ENCODE assay signal across 1 cellular context in the genomic region with DNA sequence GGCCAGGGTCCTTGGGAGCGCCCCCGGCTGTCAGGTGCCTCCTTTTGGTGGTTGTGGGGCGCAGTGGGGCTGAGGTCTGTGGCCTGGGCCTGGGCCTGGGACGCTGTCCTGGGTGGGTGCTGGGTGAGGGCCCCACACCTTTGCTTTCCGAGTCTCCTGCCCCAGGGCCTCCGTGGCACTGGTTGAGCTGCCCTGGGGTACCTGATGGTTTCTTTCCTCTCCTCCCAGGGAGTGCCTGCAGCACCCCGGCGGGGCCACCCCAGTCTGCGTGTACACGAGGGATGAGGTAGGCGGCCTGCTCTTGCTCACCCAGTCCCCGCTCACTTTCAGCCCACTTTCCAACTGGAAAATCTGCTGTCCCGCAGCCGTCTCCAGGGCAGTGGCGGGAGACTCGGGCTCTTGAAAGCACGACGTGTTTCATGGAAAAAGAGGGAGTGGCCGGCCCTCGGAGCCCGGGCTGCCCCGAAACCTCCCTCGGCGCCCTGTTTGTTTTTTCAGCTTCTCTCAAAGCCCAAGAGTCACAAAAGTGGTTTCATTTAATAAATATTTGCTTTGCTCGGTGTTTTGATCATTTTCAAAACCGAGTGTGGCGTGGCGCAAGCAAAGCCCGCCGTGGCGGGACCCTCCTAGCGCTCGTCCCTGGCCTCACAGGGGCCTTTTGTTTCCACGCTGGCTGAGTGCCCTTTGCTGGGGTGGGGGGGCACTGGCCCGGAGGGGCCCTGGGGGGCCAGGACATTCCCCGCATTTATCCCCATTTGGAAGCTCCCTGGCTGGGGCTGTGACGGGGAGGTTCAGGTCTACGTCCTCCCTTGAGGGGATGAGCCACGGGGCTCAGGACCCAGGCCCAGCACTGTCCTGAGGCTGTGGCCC.
TF ChIP-seq lines count a peak whose summit lies in the region.

No MANE protein-coding gene starts in this region.

TF ChIP-seq in HepG2, 621 proteins besides CTCF, POLR2A, EP300 and RAD21 (continued from another document and continues in another):
- TF ChIP-seq KIAA2018 (CRISPR knock-in tag; IDR thresholded peaks at IDR 0.05; ENCODE audit: borderline replicate concordance), result no peak
- TF ChIP-seq, protein P1, sequence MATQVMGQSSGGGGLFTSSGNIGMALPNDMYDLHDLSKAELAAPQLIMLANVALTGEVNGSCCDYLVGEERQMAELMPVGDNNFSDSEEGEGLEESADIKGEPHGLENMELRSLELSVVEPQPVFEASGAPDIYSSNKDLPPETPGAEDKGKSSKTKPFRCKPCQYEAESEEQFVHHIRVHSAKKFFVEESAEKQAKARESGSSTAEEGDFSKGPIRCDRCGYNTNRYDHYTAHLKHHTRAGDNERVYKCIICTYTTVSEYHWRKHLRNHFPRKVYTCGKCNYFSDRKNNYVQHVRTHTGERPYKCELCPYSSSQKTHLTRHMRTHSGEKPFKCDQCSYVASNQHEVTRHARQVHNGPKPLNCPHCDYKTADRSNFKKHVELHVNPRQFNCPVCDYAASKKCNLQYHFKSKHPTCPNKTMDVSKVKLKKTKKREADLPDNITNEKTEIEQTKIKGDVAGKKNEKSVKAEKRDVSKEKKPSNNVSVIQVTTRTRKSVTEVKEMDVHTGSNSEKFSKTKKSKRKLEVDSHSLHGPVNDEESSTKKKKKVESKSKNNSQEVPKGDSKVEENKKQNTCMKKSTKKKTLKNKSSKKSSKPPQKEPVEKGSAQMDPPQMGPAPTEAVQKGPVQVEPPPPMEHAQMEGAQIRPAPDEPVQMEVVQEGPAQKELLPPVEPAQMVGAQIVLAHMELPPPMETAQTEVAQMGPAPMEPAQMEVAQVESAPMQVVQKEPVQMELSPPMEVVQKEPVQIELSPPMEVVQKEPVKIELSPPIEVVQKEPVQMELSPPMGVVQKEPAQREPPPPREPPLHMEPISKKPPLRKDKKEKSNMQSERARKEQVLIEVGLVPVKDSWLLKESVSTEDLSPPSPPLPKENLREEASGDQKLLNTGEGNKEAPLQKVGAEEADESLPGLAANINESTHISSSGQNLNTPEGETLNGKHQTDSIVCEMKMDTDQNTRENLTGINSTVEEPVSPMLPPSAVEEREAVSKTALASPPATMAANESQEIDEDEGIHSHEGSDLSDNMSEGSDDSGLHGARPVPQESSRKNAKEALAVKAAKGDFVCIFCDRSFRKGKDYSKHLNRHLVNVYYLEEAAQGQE (IDR thresholded peaks at IDR 0.05; ENCODE audit: borderline replicate concordance in 1 of 2, low read depth in 1 of 2, low read length in 2 of 2), result peak in 1 of 2 experiments; percentile 52; a peak in 2 of 4 replicates
- 0 out of 2 replicates have a peak, but pooled peaks have one; percentile 31 for TF ChIP-seq PPARG (CRISPR knock-in tag; conservative IDR thresholded peaks at IDR 0.05)
- TF ChIP-seq ZNF598 (CRISPR knock-in tag; IDR thresholded peaks at IDR 0.05; ENCODE audit: borderline replicate concordance), result 0 out of 2 replicates have a peak, but pooled peaks have one; percentile 8
- TF ChIP-seq ZNF781 (CRISPR knock-in tag; IDR thresholded peaks at IDR 0.05; ENCODE audit: borderline replicate concordance, not compliant biosample characterization), result no peak
- peak; percentile 90; the same call in 1 of the 2 replicates for TF ChIP-seq FOXJ3 (CRISPR knock-in tag; IDR thresholded peaks at IDR 0.05; ENCODE audit: borderline replicate concordance)
- no peak for TF ChIP-seq MAF1 (CRISPR knock-in tag; IDR thresholded peaks at IDR 0.05; ENCODE audit: borderline replicate concordance)
- no peak for TF ChIP-seq DDIT3 (CRISPR knock-in tag; IDR thresholded peaks at IDR 0.05)
- TF ChIP-seq ZFP36L2 (CRISPR knock-in tag; IDR thresholded peaks at IDR 0.05), result no peak
- TF ChIP-seq LCORL (IDR thresholded peaks at IDR 0.05), result no peak
- TF ChIP-seq LCORL (CRISPR knock-in tag; IDR thresholded peaks at IDR 0.05), result peak; percentile 89
- peak; percentile 83; the same call in 1 of the 2 replicates for TF ChIP-seq SMYD3 (CRISPR knock-in tag; IDR thresholded peaks at IDR 0.05)
- TF ChIP-seq HNRNPUL1 (IDR thresholded peaks at IDR 0.05; ENCODE audit: low read depth, low read length), result no peak
- TF ChIP-seq ZNF782 (CRISPR knock-in tag; IDR thresholded peaks at IDR 0.05; ENCODE audit: borderline replicate concordance), result no peak
- peak; percentile 55; the same call in 1 of the 2 replicates for TF ChIP-seq SIX1 (CRISPR knock-in tag; IDR thresholded peaks at IDR 0.05; ENCODE audit: borderline replicate concordance)
- TF ChIP-seq, protein P2, sequence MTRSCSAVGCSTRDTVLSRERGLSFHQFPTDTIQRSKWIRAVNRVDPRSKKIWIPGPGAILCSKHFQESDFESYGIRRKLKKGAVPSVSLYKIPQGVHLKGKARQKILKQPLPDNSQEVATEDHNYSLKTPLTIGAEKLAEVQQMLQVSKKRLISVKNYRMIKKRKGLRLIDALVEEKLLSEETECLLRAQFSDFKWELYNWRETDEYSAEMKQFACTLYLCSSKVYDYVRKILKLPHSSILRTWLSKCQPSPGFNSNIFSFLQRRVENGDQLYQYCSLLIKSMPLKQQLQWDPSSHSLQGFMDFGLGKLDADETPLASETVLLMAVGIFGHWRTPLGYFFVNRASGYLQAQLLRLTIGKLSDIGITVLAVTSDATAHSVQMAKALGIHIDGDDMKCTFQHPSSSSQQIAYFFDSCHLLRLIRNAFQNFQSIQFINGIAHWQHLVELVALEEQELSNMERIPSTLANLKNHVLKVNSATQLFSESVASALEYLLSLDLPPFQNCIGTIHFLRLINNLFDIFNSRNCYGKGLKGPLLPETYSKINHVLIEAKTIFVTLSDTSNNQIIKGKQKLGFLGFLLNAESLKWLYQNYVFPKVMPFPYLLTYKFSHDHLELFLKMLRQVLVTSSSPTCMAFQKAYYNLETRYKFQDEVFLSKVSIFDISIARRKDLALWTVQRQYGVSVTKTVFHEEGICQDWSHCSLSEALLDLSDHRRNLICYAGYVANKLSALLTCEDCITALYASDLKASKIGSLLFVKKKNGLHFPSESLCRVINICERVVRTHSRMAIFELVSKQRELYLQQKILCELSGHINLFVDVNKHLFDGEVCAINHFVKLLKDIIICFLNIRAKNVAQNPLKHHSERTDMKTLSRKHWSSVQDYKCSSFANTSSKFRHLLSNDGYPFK (CRISPR knock-in tag; IDR thresholded peaks at IDR 0.05; ENCODE audit: borderline replicate concordance), result no peak; the same call in none of the 2 replicates
- TF ChIP-seq CCDC6 (CRISPR knock-in tag; IDR thresholded peaks at IDR 0.05), result peak; percentile 47
- TF ChIP-seq, protein P3, sequence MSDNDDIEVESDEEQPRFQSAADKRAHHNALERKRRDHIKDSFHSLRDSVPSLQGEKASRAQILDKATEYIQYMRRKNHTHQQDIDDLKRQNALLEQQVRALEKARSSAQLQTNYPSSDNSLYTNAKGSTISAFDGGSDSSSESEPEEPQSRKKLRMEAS (IDR thresholded peaks at IDR 0.05), result no peak
- peak; percentile 10; the same call in 1 of the 2 replicates for TF ChIP-seq DPF2 (CRISPR knock-in tag; IDR thresholded peaks at IDR 0.05; ENCODE audit: borderline replicate concordance, low read depth)
- TF ChIP-seq, protein P4, sequence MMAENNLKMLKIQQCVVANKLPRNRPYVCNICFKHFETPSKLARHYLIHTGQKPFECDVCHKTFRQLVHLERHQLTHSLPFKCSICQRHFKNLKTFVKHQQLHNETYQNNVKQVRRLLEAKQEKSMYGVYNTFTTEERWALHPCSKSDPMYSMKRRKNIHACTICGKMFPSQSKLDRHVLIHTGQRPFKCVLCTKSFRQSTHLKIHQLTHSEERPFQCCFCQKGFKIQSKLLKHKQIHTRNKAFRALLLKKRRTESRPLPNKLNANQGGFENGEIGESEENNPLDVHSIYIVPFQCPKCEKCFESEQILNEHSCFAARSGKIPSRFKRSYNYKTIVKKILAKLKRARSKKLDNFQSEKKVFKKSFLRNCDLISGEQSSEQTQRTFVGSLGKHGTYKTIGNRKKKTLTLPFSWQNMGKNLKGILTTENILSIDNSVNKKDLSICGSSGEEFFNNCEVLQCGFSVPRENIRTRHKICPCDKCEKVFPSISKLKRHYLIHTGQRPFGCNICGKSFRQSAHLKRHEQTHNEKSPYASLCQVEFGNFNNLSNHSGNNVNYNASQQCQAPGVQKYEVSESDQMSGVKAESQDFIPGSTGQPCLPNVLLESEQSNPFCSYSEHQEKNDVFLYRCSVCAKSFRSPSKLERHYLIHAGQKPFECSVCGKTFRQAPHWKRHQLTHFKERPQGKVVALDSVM (CRISPR knock-in tag; IDR thresholded peaks at IDR 0.05), result peak; percentile 42
- no peak for TF ChIP-seq ATF2 (CRISPR knock-in tag; IDR thresholded peaks at IDR 0.05)
- TF ChIP-seq PRDM15 (CRISPR knock-in tag; IDR thresholded peaks at IDR 0.05), result peak; percentile 76; the same call in 1 of the 2 replicates
- no peak for TF ChIP-seq CREB1 (IDR thresholded peaks at IDR 0.05)
- no peak for TF ChIP-seq CREB1 (CRISPR knock-in tag; IDR thresholded peaks at IDR 0.05)
- 0 out of 2 replicates have a peak, but pooled peaks have one; percentile 5 for TF ChIP-seq ZNF329 (CRISPR knock-in tag; IDR thresholded peaks at IDR 0.05; ENCODE audit: low read depth)
